ENCODE assay signal across 10 cellular contexts in the genomic region with DNA sequence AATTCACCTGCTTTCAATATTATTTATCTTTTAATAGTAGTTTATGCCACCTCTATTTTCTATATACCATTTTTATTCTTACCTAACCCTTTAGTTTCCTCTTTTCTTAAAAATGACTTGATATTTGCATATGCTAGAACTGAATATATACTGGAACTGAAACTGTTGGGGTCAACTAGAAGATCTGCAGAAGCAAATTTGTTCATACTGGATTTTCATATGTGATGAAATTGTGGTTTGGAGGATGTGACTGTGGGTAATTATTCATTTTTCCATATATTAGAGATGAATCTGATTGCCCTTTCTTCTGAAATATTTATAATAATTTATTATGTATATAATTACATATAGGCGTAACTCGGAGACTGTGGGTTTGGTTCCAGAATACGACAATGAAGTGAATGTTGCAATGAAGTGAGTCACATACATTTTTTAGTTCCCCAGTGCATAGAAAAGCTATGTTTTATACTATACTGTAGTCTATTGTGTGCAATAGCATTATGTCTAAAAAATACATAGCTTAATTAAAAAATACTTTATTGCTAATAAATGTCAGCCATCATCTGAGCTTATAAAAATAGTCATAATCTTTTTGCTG.
DNase-seq lines count a peak whose midpoint lies in the region; ATAC-seq and TF ChIP-seq lines count a peak whose summit lies in the region.
"Had no signal": no experiment of that assay in that cellular context is flagged by ENCODE, and none has a peak within 500 bp of the region (broad histone marks: within the 10 kb centered on the region; RNA-seq: fewer than 3 reads in every experiment).

No MANE protein-coding gene starts in this region.

- H3K23ac ChIP-seq in H9 (ENCODE audit: insufficient read length, low read depth, low read length), result no peak overlapping the region

- no peaks in the 10 kb centered on the region for H3K9me2 ChIP-seq in OCI-LY7 (ENCODE audit: insufficient read depth, low read length)

- no peaks in the 10 kb centered on the region for H3K36me3 Mint-ChIP-seq in CD14-positive monocyte
- H3K36me3 Mint-ChIP-seq in H9 (ENCODE audit: insufficient read depth in 1 of 3, low read depth in 3 of 3), result peaks cover 0 to 9% (median 0%) of the 10 kb centered on the region in 3 experiments; a peak in 1 of 7 replicates

- peaks cover 0 to 3% (median 2%) of the 10 kb centered on the region in 3 donors for H3K27me3 Mint-ChIP-seq in CD14-positive monocyte (ENCODE audit: low read depth in 3 of 3)
- no peaks in the 10 kb centered on the region; the same call in 1 of the 2 replicates for H3K27me3 Mint-ChIP-seq in H9 (ENCODE audit: low read depth)

- H3K9me3 Mint-ChIP-seq in CD14-positive monocyte (peaks cover 0 to 7% (median 2%) of the 10 kb centered on the region in 7 donors), H9 (peaks cover 12% of the 10 kb centered on the region in 2 experiments; a peak in 4 of 5 replicates)

- no peak overlapping the region for H2BK12ac ChIP-seq in H9 (ENCODE audit: insufficient read length, low read depth, low read length)

- no peaks in the 10 kb centered on the region for H3K79me2 ChIP-seq in OCI-LY7 (ENCODE audit: insufficient read depth, low read depth, low read length)
- no peaks in the 10 kb centered on the region for H3K79me2 ChIP-seq in H9 (ENCODE audit: insufficient read depth, low read length)

- H3K4me1 Mint-ChIP-seq in CD14-positive monocyte (peaks cover 43% of the 10 kb centered on the region), H9 (no peaks in the 10 kb centered on the region)

- H2AFZ ChIP-seq in OCI-LY7 (ENCODE audit: low read length), result no peak overlapping the region
- no peak overlapping the region for H2AFZ ChIP-seq in H9 (ENCODE audit: low read length)

- DNase-seq in CD14-positive monocyte (ENCODE audit: low spot score) (no peak), retina (no peak), OCI-LY7 (ENCODE audit: low spot score) (no peak), H9 (no peak), NCI-H146 treated with DMSO at 0.1 percent for 48 hours (lab: John Stamatoyannopoulos, UW; ENCODE audit: unreplicated experiment) (no peak)
- DNase-seq: central memory CD4-positive, alpha-beta T cell; NCI-H226 had no signal

- H3K27ac Mint-ChIP-seq in CD14-positive monocyte (peak overlapping the region; percentile 82 to 96 (median 94)), H9 (no peak overlapping the region)

- no peaks in the 10 kb centered on the region for H3K27me3 ChIP-seq in H9 (ENCODE audit: insufficient read depth, low read length)

- H2AK5ac ChIP-seq in H9 (ENCODE audit: insufficient read length, low read length), result no peak overlapping the region

- no peak overlapping the region for H4K91ac ChIP-seq in H9 (ENCODE audit: insufficient read length, low read depth, low read length)

- no peaks in the 10 kb centered on the region for H3K36me3 ChIP-seq in OCI-LY7 (ENCODE audit: insufficient read depth, low read length)

- H3K18ac ChIP-seq in H9 (ENCODE audit: insufficient read length, low read depth, low read length), result no peak overlapping the region

- H4K5ac ChIP-seq in H9 (ENCODE audit: insufficient read length, low read depth, low read length), result no peak overlapping the region

- no peak overlapping the region for H3T11ph ChIP-seq in H9 (ENCODE audit: low read length)

- WGBS in H9 (ENCODE audit: extremely low coverage, insufficient read length, low lambda C conversion rate), result no CpG with 5 or more reads among the region's 3 CpGs

- no peak overlapping the region for H3K4me3 ChIP-seq in OCI-LY7 (ENCODE audit: low read depth, low read length, poor library complexity, severe bottlenecking)

- no peak overlapping the region for H2BK120ac ChIP-seq in H9 (ENCODE audit: low read depth, low read length, poor library complexity, severe bottlenecking)

- intact Hi-C loops in CD14-positive monocyte (cut with micrococcal nuclease) (loop anchor here in 1 of 2 donors (10.0 kb wide), 1 partner anchor 92 kb away; no protein-coding TSS in a partner anchor), OCI-LY7 (cut with micrococcal nuclease; ENCODE audit: unreplicated experiment) (no loop called here)

- H3K4ac ChIP-seq in H9 (ENCODE audit: low read depth, low read length), result no peak overlapping the region

- peak overlapping the region in 1 of 2 donors; percentile 65 for H3K4me3 Mint-ChIP-seq in CD14-positive monocyte
- H3K4me3 Mint-ChIP-seq in H9, result no peak overlapping the region

- H3K14ac ChIP-seq in H9 (ENCODE audit: insufficient read depth, low read length), result no peak overlapping the region

- H4K8ac ChIP-seq in H9 (replicated peaks; ENCODE audit: insufficient read length, low read depth, low read length), result no peak overlapping the region

- H3K9ac ChIP-seq in H9 (ENCODE audit: extremely low read depth, insufficient read length, low read length), result no peak overlapping the region

- H3K23me2 ChIP-seq in H9 (ENCODE audit: insufficient read length, low read depth, low read length, poor library complexity, severe bottlenecking), result no peaks in the 10 kb centered on the region

- CTCF ChIA-PET in OCI-LY7 (lab: Charles Lee; ENCODE audit: unreplicated experiment), result no interaction called here

- no TSS peak for BruUV-seq in OCI-LY7 (replicated peaks; lab: Mats Ljungman, UMichigan)

- H3K4me2 ChIP-seq in OCI-LY7 (ENCODE audit: low read length) (no peak overlapping the region), H9 (ENCODE audit: insufficient read depth, insufficient read length, low read length) (no peak overlapping the region)

- H3K79me1 ChIP-seq in H9 (ENCODE audit: insufficient read depth, low read depth, low read length, poor library complexity, severe bottlenecking), result no peaks in the 10 kb centered on the region

- no peak overlapping the region for H2BK5ac ChIP-seq in H9 (ENCODE audit: insufficient read length, low read length)

- H3K9me3 ChIP-seq in OCI-LY7 (ENCODE audit: low read length) (no peaks in the 10 kb centered on the region), H9 (ENCODE audit: control insufficient read depth, low read depth, low read length) (no peaks in the 10 kb centered on the region)

- no peaks in the 10 kb centered on the region for H4K20me1 ChIP-seq in OCI-LY7 (ENCODE audit: insufficient read depth, low read length)
- no peaks in the 10 kb centered on the region for H4K20me1 ChIP-seq in H9 (ENCODE audit: control insufficient read depth, insufficient read depth, insufficient read length)

- ATAC-seq in GM19351 (IDR thresholded peaks at IDR 0.05; ENCODE audit: unreplicated experiment) (peak; percentile 95), HG02840 (IDR thresholded peaks at IDR 0.05; ENCODE audit: low FRiP score, unreplicated experiment) (peak; percentile 92), HG03558 (IDR thresholded peaks at IDR 0.05; ENCODE audit: extremely low read depth, unreplicated experiment) (peak; percentile 87)

- no peak overlapping the region for H2BK20ac ChIP-seq in H9 (ENCODE audit: low read depth, low read length, poor library complexity, severe bottlenecking)

- TF ChIP-seq CTCF in CD14-positive monocyte (IDR thresholded peaks at IDR 0.05) (no peak), OCI-LY7 (conservative IDR thresholded peaks at IDR 0.05; ENCODE audit: low read length) (no peak), H9 (conservative IDR thresholded peaks at IDR 0.05) (no peak)

- H2BK15ac ChIP-seq in H9 (ENCODE audit: low read depth, low read length), result no peak overlapping the region

- POLR2A ChIA-PET in OCI-LY7 (lab: Charles Lee), result interaction anchor here (0.5 kb wide), 1 partner anchor 384 kb away, joined by 3 read pairs; no protein-coding TSS in a partner anchor

- H3K4me1 ChIP-seq in OCI-LY7 (ENCODE audit: insufficient read depth, low read length, poor library complexity, severe bottlenecking), result no peaks in the 10 kb centered on the region
- no peaks in the 10 kb centered on the region for H3K4me1 ChIP-seq in H9 (ENCODE audit: insufficient read depth, low read length)

- no peak overlapping the region for H3K56ac ChIP-seq in H9 (ENCODE audit: insufficient read length, low read depth, low read length)

- H3K27ac ChIP-seq in OCI-LY7 (ENCODE audit: low read depth, low read length, poor library complexity, severe bottlenecking) (no peak overlapping the region), H9 (ENCODE audit: insufficient read length, low read depth, low read length) (no peak overlapping the region)

Comparison
In these comparisons a context has a peak if more than half of its experiments do, and no peak if none do; other contexts are left out.
1. H3K27ac Mint-ChIP-seq: peak in CD14-positive monocyte (7 of 7); none in H9 (0 of 3).
2. Peak in every context shown above with its lines, with median percentiles within 50 percentile points of each other: ATAC-seq.